In genomic region chr22:50488886-50489285, GRCh38 we compare ENCODE assay signal across 10 cellular contexts. TPM values are rescaled to one million over a fixed set of nuclear protein-coding genes. Genes with fewer than 3 reads are reported as not detected.
"Had no signal": no experiment of that assay in that cellular context is flagged by ENCODE, and none has a peak within 500 bp of the region (broad histone marks: within the 10 kb centered on the region; RNA-seq: fewer than 3 reads in every experiment).

No MANE protein-coding gene starts in this region.

- DNase-seq: GM23248, GOT3, HFFc6, IMR-90 had no signal

- H3K4me3 Mint-ChIP-seq: HFFc6 had no signal

- H3K9me3 ChIP-seq: HAP-1 had no signal

- H3K27ac Mint-ChIP-seq: HFFc6 had no signal

- H3K4me1 ChIP-seq: HAP-1 had no signal

- H3K9me3 Mint-ChIP-seq: HFFc6 had no signal

- H3K9ac ChIP-seq: GM23248 had no signal

- H2AFZ ChIP-seq: GM23248 had no signal

- H3K4me3 ChIP-seq: GM23248, HAP-1, K562 had no signal

- H3K27ac ChIP-seq: GM23248, HL-60 had no signal

- H3K36me3 ChIP-seq: HAP-1 had no signal

- FAIRE-seq: K562 had no signal

RNA-seq across cellular contexts. Expression of gene MIOX, which starts 2.2 kb away (rescaled TPM):
- total RNA-seq: GM23248, H4, H7, HFFc6, HT1080, IMR-90, K562 had no signal
- polyA plus RNA-seq: IMR-90 had no signal
